ENCODE assay signal across 25 cellular contexts in the genomic region with DNA sequence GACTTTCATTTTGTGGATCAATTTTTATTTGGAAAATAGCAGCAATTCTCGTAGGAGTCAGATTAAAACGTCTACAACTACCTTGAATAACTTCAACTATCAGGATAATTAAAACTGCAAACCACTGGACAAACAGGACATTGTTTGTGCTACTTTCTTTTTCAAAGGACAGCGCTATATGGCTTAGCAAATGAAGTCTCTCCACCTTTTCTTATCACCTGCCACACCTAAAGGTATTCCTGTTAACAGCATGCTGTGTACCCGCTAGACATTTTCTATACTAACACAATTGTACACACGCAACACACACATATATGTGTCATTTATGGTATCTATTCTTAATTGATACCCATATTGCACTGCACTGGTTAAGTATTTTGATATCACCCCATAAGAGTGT. TPM values are rescaled to one million over a fixed set of nuclear protein-coding genes. Genes with fewer than 3 reads are reported as not detected.
DNase-seq lines count a peak whose midpoint lies in the region; ATAC-seq, FAIRE-seq and TF ChIP-seq lines count a peak whose summit lies in the region.
"Had no signal": no experiment of that assay in that cellular context is flagged by ENCODE, and none has a peak within 500 bp of the region (broad histone marks: within the 10 kb centered on the region; RNA-seq: fewer than 3 reads in every experiment).

No MANE protein-coding gene starts in this region.

- TF ChIP-seq CTCF in endothelial cell of umbilical vein (IDR thresholded peaks at IDR 0.05; ENCODE audit: extremely low read depth in 1 of 2, insufficient read depth in 1 of 2, low read depth in 1 of 2, low read length in 2 of 2): no peak

- no peaks in the 10 kb centered on the region for H4K20me1 ChIP-seq in endothelial cell of umbilical vein (replicated peaks; ENCODE audit: control insufficient read depth, extremely low read depth, insufficient read depth, low read length)
- H4K20me1 ChIP-seq: BLaER1 had no signal

- H3K27me3 ChIP-seq in endothelial cell of umbilical vein (ENCODE audit: control insufficient read depth in 2 of 2, insufficient read depth in 2 of 2, low read length in 2 of 2) (no peaks in the 10 kb centered on the region), small intestine (ENCODE audit: control insufficient read depth in 2 of 2, insufficient read depth in 2 of 2, low read length in 2 of 2) (no peaks in the 10 kb centered on the region)
- H3K27me3 ChIP-seq: BE2C, BLaER1 had no signal

- H3K4me1 ChIP-seq in endothelial cell of umbilical vein (ENCODE audit: control insufficient read depth, extremely low read depth, insufficient read depth, low read length) (no peaks in the 10 kb centered on the region), small intestine (ENCODE audit: control insufficient read depth in 2 of 2, insufficient read depth in 1 of 2, low read depth in 1 of 2, low read length in 1 of 2) (no peaks in the 10 kb centered on the region)
- H3K4me1 ChIP-seq: BE2C, BLaER1 had no signal

- no peak overlapping the region for H3K4me2 ChIP-seq in endothelial cell of umbilical vein (ENCODE audit: insufficient read depth, low read length)
- H3K4me2 ChIP-seq: BLaER1 had no signal

- no peak overlapping the region for H3K4me3 ChIP-seq in endothelial cell of umbilical vein (replicated peaks in 1 of 3; ENCODE audit: insufficient read depth in 1 of 3, low read depth in 1 of 3, low read length in 3 of 3)
- H3K4me3 ChIP-seq in small intestine (ENCODE audit: low read depth in 1 of 2, low read length in 2 of 2): no peak overlapping the region
- H3K4me3 ChIP-seq: BLaER1, GM12878 had no signal

- no peak overlapping the region for H2AFZ ChIP-seq in endothelial cell of umbilical vein (ENCODE audit: low read depth, low read length)

- DNase-seq in endothelial cell of umbilical vein (ENCODE audit: low read depth, low spot score) (no peak), left colon (no peak), small intestine (peak; percentile 42), HCEC 1CT (no peak)
- DNase-seq: 8988T; ACHN; BE2C; C1 segment of cervical spinal cord; CD4-positive, alpha-beta memory T cell; CD4-positive, CD25-positive, alpha-beta regulatory T cell; CD8-positive, alpha-beta memory T cell; COR-L47; DMS 273 treated with DMSO at 0.1 percent for 48 hours; DMS153; DMS53; DMS79; DND-41; EL; GDM1 had no signal

- H3K36me3 ChIP-seq in endothelial cell of umbilical vein (ENCODE audit: control insufficient read depth in 2 of 2, extremely low read depth in 1 of 2, insufficient read depth in 2 of 2, low read length in 2 of 2): no peaks in the 10 kb centered on the region
- H3K36me3 ChIP-seq in small intestine (ENCODE audit: control insufficient read depth in 2 of 2, insufficient read depth in 2 of 2, low read length in 2 of 2): no peaks in the 10 kb centered on the region
- H3K36me3 ChIP-seq: BE2C, BLaER1 had no signal

- H3K79me2 ChIP-seq in endothelial cell of umbilical vein (ENCODE audit: control insufficient read depth, insufficient read depth, low read length): no peaks in the 10 kb centered on the region

- BruUV-seq in endothelial cell of umbilical vein (replicated peaks; lab: Mats Ljungman, UMichigan): no TSS peak

- H3K9me3 ChIP-seq in endothelial cell of umbilical vein (replicated peaks; ENCODE audit: control insufficient read depth, insufficient read depth, low read length) (no peaks in the 10 kb centered on the region), small intestine (ENCODE audit: control insufficient read depth, low read depth) (no peaks in the 10 kb centered on the region)
- H3K9me3 ChIP-seq: BE2C had no signal

- ATAC-seq in left colon: peak; percentile 85
- no peak for ATAC-seq in HG02970 (IDR thresholded peaks at IDR 0.05; ENCODE audit: low FRiP score, unreplicated experiment)
- ATAC-seq: GM12878 had no signal

- FAIRE-seq in endothelial cell of umbilical vein (lab: Jason Lieb, UNC) (peak; percentile 4), small intestine (lab: Jason Lieb, UNC) (no peak)
- FAIRE-seq: A204.1, GM12878, GM12892, GM18507 had no signal

- no peak overlapping the region for H3K9ac ChIP-seq in endothelial cell of umbilical vein (replicated peaks; ENCODE audit: extremely low read depth, insufficient read depth, low read length)
- H3K9ac ChIP-seq: BLaER1 had no signal

- H3K9me1 ChIP-seq in endothelial cell of umbilical vein (replicated peaks; ENCODE audit: control insufficient read depth, extremely low read depth, insufficient read depth, low read length): no peaks in the 10 kb centered on the region

- POLR2A ChIA-PET in endothelial cell of umbilical vein (lab: Charles Lee): no interaction called here

- no peak overlapping the region for H3K27ac ChIP-seq in endothelial cell of umbilical vein (ENCODE audit: insufficient read depth, low read depth, low read length)
- no peak overlapping the region for H3K27ac ChIP-seq in small intestine (ENCODE audit: low read depth in 1 of 2, low read length in 1 of 2)
- H3K27ac ChIP-seq: BLaER1 had no signal

- CTCF ChIA-PET in endothelial cell of umbilical vein (lab: Charles Lee): no interaction called here

- intact Hi-C loops in endothelial cell of umbilical vein (cut with micrococcal nuclease): no loop called here
- intact Hi-C loops in left colon (cut with DNase I, micrococcal nuclease): no loop called here

- 25 to 69% (median 43%) methylated on average over 5 of the region's 5 CpGs for WGBS in small intestine, 3 donors

- no peak for TF ChIP-seq POLR2A in endothelial cell of umbilical vein (IDR thresholded peaks at IDR 0.05; ENCODE audit: low read depth, low read length)

- dilution Hi-C loops in endothelial cell of umbilical vein (cut with MboI; ENCODE audit: extremely low pct_ligation_motif_present, low sequenced_read_pairs): no loop called here

TF ChIP-seq in endothelial cell of umbilical vein, 7 proteins besides CTCF, POLR2A, EP300 and RAD21:
- no peak for TF ChIP-seq MAX (IDR thresholded peaks at IDR 0.05; ENCODE audit: insufficient read depth, insufficient read length)
- TF ChIP-seq FOS (IDR thresholded peaks at IDR 0.05; ENCODE audit: borderline replicate concordance, insufficient read depth, low read length): no peak
- no peak for TF ChIP-seq JUN (IDR thresholded peaks at IDR 0.05; ENCODE audit: borderline replicate concordance, insufficient read depth, insufficient read length, low read depth)
- TF ChIP-seq POLR2AphosphoS5 (IDR thresholded peaks at IDR 0.05; ENCODE audit: insufficient read depth, low read depth, low read length): no peak
- no peak for TF ChIP-seq MYC (IDR thresholded peaks at IDR 0.05; ENCODE audit: low read depth, low read length)
- TF ChIP-seq EZH2 (IDR thresholded peaks at IDR 0.05; ENCODE audit: borderline replicate concordance, low read depth, low read length, severe bottlenecking): no peak
- no peak for TF ChIP-seq GATA2 (IDR thresholded peaks at IDR 0.05; ENCODE audit: insufficient read depth, insufficient read length, low read depth, low read length)

RNA-seq across cellular contexts. Expression of gene MNS1, which starts 19.2 kb away (rescaled TPM):
- 2.3 and 2.6 TPM in 2 replicates for total RNA-seq in endothelial cell of umbilical vein
- polyA plus RNA-seq in endothelial cell of umbilical vein: 0.11 and 0.25 TPM in 2 replicates
- polyA plus RNA-seq in endothelial cell of umbilical vein (2011; cell fraction: cytosol; rRNA removed): 0.59 and 0.68 TPM in 2 replicates
- polyA plus RNA-seq in endothelial cell of umbilical vein (2011; cell fraction: nucleus; rRNA removed): 0.69 and 1.0 TPM in 2 replicates
- 0.71 and 1.8 TPM in 2 replicates for polyA plus RNA-seq in endothelial cell of umbilical vein (2012)
- polyA minus RNA-seq in endothelial cell of umbilical vein: 0.08 TPM in 1 of 2 replicates, not detected in the other
- not detected for polyA minus RNA-seq in endothelial cell of umbilical vein (2011; cell fraction: cytosol; rRNA and poly(A)+ RNA removed)
- polyA minus RNA-seq in endothelial cell of umbilical vein (2011; cell fraction: nucleus; rRNA and poly(A)+ RNA removed): 0.82 and 1.4 TPM in 2 replicates
- 1 to 10 TPM in 1 of 2 donors, under 1 TPM in 1; 0.73 to 1.4 TPM for total RNA-seq in left colon
- 1 to 10 TPM in 2 of 3 donors, under 1 TPM in 1; 0.45 to 3.7 (median 1.6) TPM for polyA plus RNA-seq in small intestine
- total RNA-seq: CD4-positive, alpha-beta memory T cell; CD4-positive, CD25-positive, alpha-beta regulatory T cell had no signal
- polyA plus RNA-seq: CD4-positive, alpha-beta memory T cell; CD4-positive, CD25-positive, alpha-beta regulatory T cell; CD8-positive, alpha-beta memory T cell had no signal
